ENCODE assay signal across 7 cellular contexts in genomic region chr18:62284637-62285036, GRCh38. TPM values are rescaled to one million over a fixed set of nuclear protein-coding genes. Genes with fewer than 3 reads are reported as not detected.
"Had no signal": no experiment of that assay in that cellular context is flagged by ENCODE, and none has a peak within 500 bp of the region (broad histone marks: within the 10 kb centered on the region; RNA-seq: fewer than 3 reads in every experiment).

No MANE protein-coding gene starts in this region.

- H3K4me3 ChIP-seq: GM23338 had no signal

- H3K27me3 Mint-ChIP-seq: IgD-negative memory B cell had no signal

- H2AFZ ChIP-seq: GM23338 had no signal

- H3K4me2 ChIP-seq: GM23338 had no signal

- ATAC-seq: GM23338 had no signal

- H3K27ac Mint-ChIP-seq: GM23338, H9 had no signal

- FAIRE-seq: H1, H54, HTR-8/SVneo had no signal

- DNase-seq: H9, HCEC 1CT had no signal

- H3K4me3 Mint-ChIP-seq: GM23338, H9, IgD-negative memory B cell had no signal

- H3K9me3 Mint-ChIP-seq: GM23338, H9, IgD-negative memory B cell had no signal

RNA-seq across cellular contexts. Expression of gene TNFRSF11A, which starts 40.5 kb away (rescaled TPM):
- polyA plus RNA-seq: IgD-negative memory B cell had no signal
